ENCODE assay signal across 1 cellular context in genomic region chr1:44890007-44890406, GRCh38.
TF ChIP-seq lines count a peak whose summit lies in the region.

No MANE protein-coding gene starts in this region.

TF ChIP-seq in GM23338, 12 proteins besides CTCF, POLR2A, EP300 and RAD21 (continued from another document):
- TF ChIP-seq, protein P1, sequence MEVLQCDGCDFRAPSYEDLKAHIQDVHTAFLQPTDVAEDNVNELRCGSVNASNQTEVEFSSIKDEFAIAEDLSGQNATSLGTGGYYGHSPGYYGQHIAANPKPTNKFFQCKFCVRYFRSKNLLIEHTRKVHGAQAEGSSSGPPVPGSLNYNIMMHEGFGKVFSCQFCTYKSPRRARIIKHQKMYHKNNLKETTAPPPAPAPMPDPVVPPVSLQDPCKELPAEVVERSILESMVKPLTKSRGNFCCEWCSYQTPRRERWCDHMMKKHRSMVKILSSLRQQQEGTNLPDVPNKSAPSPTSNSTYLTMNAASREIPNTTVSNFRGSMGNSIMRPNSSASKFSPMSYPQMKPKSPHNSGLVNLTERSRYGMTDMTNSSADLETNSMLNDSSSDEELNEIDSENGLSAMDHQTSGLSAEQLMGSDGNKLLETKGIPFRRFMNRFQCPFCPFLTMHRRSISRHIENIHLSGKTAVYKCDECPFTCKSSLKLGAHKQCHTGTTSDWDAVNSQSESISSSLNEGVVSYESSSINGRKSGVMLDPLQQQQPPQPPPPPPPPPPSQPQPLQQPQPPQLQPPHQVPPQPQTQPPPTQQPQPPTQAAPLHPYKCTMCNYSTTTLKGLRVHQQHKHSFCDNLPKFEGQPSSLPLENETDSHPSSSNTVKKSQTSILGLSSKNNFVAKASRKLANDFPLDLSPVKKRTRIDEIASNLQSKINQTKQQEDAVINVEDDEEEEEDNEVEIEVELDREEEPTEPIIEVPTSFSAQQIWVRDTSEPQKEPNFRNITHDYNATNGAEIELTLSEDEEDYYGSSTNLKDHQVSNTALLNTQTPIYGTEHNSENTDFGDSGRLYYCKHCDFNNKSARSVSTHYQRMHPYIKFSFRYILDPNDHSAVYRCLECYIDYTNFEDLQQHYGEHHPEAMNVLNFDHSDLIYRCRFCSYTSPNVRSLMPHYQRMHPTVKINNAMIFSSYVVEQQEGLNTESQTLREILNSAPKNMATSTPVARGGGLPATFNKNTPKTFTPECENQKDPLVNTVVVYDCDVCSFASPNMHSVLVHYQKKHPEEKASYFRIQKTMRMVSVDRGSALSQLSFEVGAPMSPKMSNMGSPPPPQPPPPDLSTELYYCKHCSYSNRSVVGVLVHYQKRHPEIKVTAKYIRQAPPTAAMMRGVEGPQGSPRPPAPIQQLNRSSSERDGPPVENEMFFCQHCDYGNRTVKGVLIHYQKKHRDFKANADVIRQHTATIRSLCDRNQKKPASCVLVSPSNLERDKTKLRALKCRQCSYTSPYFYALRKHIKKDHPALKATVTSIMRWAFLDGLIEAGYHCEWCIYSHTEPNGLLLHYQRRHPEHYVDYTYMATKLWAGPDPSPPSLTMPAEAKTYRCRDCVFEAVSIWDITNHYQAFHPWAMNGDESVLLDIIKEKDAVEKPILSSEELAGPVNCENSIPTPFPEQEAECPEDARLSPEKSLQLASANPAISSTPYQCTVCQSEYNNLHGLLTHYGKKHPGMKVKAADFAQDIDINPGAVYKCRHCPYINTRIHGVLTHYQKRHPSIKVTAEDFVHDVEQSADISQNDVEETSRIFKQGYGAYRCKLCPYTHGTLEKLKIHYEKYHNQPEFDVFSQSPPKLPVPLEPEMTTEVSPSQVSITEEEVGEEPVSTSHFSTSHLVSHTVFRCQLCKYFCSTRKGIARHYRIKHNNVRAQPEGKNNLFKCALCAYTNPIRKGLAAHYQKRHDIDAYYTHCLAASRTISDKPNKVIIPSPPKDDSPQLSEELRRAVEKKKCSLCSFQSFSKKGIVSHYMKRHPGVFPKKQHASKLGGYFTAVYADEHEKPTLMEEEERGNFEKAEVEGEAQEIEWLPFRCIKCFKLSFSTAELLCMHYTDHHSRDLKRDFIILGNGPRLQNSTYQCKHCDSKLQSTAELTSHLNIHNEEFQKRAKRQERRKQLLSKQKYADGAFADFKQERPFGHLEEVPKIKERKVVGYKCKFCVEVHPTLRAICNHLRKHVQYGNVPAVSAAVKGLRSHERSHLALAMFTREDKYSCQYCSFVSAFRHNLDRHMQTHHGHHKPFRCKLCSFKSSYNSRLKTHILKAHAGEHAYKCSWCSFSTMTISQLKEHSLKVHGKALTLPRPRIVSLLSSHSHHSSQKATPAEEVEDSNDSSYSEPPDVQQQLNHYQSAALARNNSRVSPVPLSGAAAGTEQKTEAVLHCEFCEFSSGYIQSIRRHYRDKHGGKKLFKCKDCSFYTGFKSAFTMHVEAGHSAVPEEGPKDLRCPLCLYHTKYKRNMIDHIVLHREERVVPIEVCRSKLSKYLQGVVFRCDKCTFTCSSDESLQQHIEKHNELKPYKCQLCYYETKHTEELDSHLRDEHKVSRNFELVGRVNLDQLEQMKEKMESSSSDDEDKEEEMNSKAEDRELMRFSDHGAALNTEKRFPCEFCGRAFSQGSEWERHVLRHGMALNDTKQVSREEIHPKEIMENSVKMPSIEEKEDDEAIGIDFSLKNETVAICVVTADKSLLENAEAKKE (CRISPR knock-in tag; IDR thresholded peaks at IDR 0.05) = no peak
- TF ChIP-seq, protein P2, sequence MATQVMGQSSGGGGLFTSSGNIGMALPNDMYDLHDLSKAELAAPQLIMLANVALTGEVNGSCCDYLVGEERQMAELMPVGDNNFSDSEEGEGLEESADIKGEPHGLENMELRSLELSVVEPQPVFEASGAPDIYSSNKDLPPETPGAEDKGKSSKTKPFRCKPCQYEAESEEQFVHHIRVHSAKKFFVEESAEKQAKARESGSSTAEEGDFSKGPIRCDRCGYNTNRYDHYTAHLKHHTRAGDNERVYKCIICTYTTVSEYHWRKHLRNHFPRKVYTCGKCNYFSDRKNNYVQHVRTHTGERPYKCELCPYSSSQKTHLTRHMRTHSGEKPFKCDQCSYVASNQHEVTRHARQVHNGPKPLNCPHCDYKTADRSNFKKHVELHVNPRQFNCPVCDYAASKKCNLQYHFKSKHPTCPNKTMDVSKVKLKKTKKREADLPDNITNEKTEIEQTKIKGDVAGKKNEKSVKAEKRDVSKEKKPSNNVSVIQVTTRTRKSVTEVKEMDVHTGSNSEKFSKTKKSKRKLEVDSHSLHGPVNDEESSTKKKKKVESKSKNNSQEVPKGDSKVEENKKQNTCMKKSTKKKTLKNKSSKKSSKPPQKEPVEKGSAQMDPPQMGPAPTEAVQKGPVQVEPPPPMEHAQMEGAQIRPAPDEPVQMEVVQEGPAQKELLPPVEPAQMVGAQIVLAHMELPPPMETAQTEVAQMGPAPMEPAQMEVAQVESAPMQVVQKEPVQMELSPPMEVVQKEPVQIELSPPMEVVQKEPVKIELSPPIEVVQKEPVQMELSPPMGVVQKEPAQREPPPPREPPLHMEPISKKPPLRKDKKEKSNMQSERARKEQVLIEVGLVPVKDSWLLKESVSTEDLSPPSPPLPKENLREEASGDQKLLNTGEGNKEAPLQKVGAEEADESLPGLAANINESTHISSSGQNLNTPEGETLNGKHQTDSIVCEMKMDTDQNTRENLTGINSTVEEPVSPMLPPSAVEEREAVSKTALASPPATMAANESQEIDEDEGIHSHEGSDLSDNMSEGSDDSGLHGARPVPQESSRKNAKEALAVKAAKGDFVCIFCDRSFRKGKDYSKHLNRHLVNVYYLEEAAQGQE (IDR thresholded peaks at IDR 0.05; ENCODE audit: unreplicated experiment) = no peak
- TF ChIP-seq EZH2phosphoT487 (IDR thresholded peaks at IDR 0.05; ENCODE audit: unreplicated experiment) (no peak), POLR2AphosphoS5 (IDR thresholded peaks at IDR 0.05; ENCODE audit: low read depth) (no peak), EZH2 (IDR thresholded peaks at IDR 0.05; ENCODE audit: low read depth, unreplicated experiment) (no peak), ZNF331 (CRISPR knock-in tag; IDR thresholded peaks at IDR 0.05; ENCODE audit: low read depth) (no peak)
- TF ChIP-seq, protein P3, sequence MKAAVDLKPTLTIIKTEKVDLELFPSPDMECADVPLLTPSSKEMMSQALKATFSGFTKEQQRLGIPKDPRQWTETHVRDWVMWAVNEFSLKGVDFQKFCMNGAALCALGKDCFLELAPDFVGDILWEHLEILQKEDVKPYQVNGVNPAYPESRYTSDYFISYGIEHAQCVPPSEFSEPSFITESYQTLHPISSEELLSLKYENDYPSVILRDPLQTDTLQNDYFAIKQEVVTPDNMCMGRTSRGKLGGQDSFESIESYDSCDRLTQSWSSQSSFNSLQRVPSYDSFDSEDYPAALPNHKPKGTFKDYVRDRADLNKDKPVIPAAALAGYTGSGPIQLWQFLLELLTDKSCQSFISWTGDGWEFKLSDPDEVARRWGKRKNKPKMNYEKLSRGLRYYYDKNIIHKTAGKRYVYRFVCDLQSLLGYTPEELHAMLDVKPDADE (IDR thresholded peaks at IDR 0.05) = no peak
